ENCODE assay signal across 10 cellular contexts in the genomic region with DNA sequence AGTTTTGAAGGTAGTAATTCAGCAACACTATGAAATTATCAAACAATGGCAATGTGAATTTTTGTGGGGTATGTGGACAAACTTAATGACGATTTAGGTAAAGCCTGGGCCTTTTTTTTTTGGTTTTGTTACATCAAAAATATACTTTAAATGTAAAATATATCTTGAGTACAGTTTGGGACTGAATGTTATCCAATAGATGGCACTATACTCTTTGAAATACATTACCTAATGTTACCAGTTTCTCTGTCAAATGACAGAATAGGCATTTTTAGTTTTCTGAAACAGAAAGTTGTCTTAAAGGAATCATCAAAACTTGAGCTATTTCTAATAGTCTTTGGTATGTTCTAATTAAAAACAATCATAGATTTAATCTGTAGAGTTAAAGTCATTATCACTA.
DNase-seq lines count a peak whose midpoint lies in the region; ATAC-seq and TF ChIP-seq lines count a peak whose summit lies in the region.
"Had no signal": no experiment of that assay in that cellular context is flagged by ENCODE, and none has a peak within 500 bp of the region (broad histone marks: within the 10 kb centered on the region; RNA-seq: fewer than 3 reads in every experiment).

No MANE protein-coding gene starts in this region.

- intact Hi-C loops in HCT116 (cut with micrococcal nuclease) = loop anchor here (10.0 kb wide), 1 partner anchor 337 kb away; no protein-coding TSS in a partner anchor

- no peaks in the 10 kb centered on the region for H3K9me2 ChIP-seq in HCT116 (ENCODE audit: insufficient read depth)
- H3K9me2 ChIP-seq in hepatocyte (replicated peaks; ENCODE audit: insufficient read depth) = no peaks in the 10 kb centered on the region

- TF ChIP-seq RAD21 in HCT116 (IDR thresholded peaks at IDR 0.05; ENCODE audit: low read depth) = peak; percentile 52

- H3K27me3 ChIP-seq in HCT116 (ENCODE audit: insufficient read depth, low read length) = no peaks in the 10 kb centered on the region
- no peaks in the 10 kb centered on the region for H3K27me3 ChIP-seq in RWPE2 (ENCODE audit: insufficient read depth, poor library complexity, severe bottlenecking)
- H3K27me3 ChIP-seq in hepatocyte = no peaks in the 10 kb centered on the region
- H3K27me3 ChIP-seq: cardiac muscle cell had no signal

- H3K4me3 ChIP-seq in HCT116 (replicated peaks in 1 of 2; ENCODE audit: low read depth in 1 of 2, low read length in 2 of 2) (no peak overlapping the region), RWPE2 (ENCODE audit: severe bottlenecking) (no peak overlapping the region), hepatocyte (no peak overlapping the region)
- H3K4me3 ChIP-seq: cardiac muscle cell had no signal

- H3K9me3 ChIP-seq in HCT116 (ENCODE audit: control insufficient read depth in 1 of 2, insufficient read depth in 1 of 2, low read depth in 1 of 2, low read length in 2 of 2) (no peaks in the 10 kb centered on the region), RWPE2 (ENCODE audit: severe bottlenecking) (no peaks in the 10 kb centered on the region), hepatocyte (ENCODE audit: low read depth) (no peaks in the 10 kb centered on the region)

- CTCF ChIA-PET in HCT116 (lab: Charles Lee) = interaction anchor here (0.6 to 1.3 kb wide), 3 partner anchors 11 to 61 kb away, joined by 3 to 4 read pairs (median 4); no protein-coding TSS in a partner anchor

- no peak overlapping the region for H3K9ac ChIP-seq in HCT116 (ENCODE audit: low read length)

- ATAC-seq in HCT116 (no peak), RWPE2 (ENCODE audit: low read depth) (no peak)

- WGBS in hepatocyte (ENCODE audit: low lambda C conversion rate, missing lambda C conversion rate) = 11% methylated on average over 1 of the region's 1 CpG

- DNase-seq in DMS114 treated with DMSO at 0.1 percent for 48 hours (lab: John Stamatoyannopoulos, UW; ENCODE audit: unreplicated experiment) (peak; percentile 7), HCT116 (ENCODE audit: low read depth, low spot score) (peak; percentile 1), RWPE2 (ENCODE audit: low spot score) (no peak), hepatocyte (ENCODE audit: low spot score) (no peak), COR-L47 (lab: John Stamatoyannopoulos, UW) (no peak), midbrain (lab: John Stamatoyannopoulos, UW) (no peak)
- DNase-seq in stimulated activated CD4-positive, alpha-beta T cell treated with anti-CD3 and anti-CD28 coated beads, Interleukin-2, amount 100 ng/mL, for 24 hours = no peak
- DNase-seq: activated CD8-positive, alpha-beta memory T cell treated with anti-CD3 and anti-CD28 coated beads for 24 hours; SHP77 treated with DMSO at 0.1 percent for 48 hours had no signal

- TF ChIP-seq CTCF in HCT116 (IDR thresholded peaks at IDR 0.05 in 2 of 3, conservative IDR thresholded peaks at IDR 0.05 in 1 of 3; ENCODE audit: borderline replicate concordance in 1 of 3, insufficient read depth in 1 of 3, low read depth in 2 of 3, low read length in 2 of 3) = peak in 2 of 3 experiments; percentile 21 to 57; a peak in 3 of 6 replicates
- TF ChIP-seq CTCF in RWPE2 (IDR thresholded peaks at IDR 0.05; ENCODE audit: poor library complexity, severe bottlenecking) = peak; percentile 69
- peak; percentile 57 for TF ChIP-seq CTCF in hepatocyte (IDR thresholded peaks at IDR 0.05; ENCODE audit: poor library complexity)

- H3K4me1 ChIP-seq in HCT116 (ENCODE audit: control insufficient read depth in 1 of 2, insufficient read depth in 2 of 2, low read length in 2 of 2) (no peaks in the 10 kb centered on the region), RWPE2 (ENCODE audit: insufficient read depth, poor library complexity, severe bottlenecking) (no peaks in the 10 kb centered on the region), hepatocyte (ENCODE audit: insufficient read depth) (no peaks in the 10 kb centered on the region)

- BruUV-seq in HCT116 (replicated peaks; lab: Mats Ljungman, UMichigan) = no TSS peak

- H3K27ac ChIP-seq in HCT116 (ENCODE audit: low read depth, low read length) = no peak overlapping the region
- no peak overlapping the region for H3K27ac ChIP-seq in RWPE2 (ENCODE audit: poor library complexity, severe bottlenecking)
- H3K27ac ChIP-seq in hepatocyte = no peak overlapping the region
- H3K27ac ChIP-seq: cardiac muscle cell had no signal

- POLR2A ChIA-PET in HCT116 (lab: Charles Lee) = no interaction called here

- peak overlapping the region; percentile 44 for H2AFZ ChIP-seq in HCT116 (ENCODE audit: low read depth, low read length, poor library complexity, severe bottlenecking)
- no peak overlapping the region for H2AFZ ChIP-seq in hepatocyte

- no peaks in the 10 kb centered on the region for H3K36me3 ChIP-seq in HCT116 (ENCODE audit: control insufficient read depth in 1 of 2, insufficient read depth in 2 of 2, low read length in 2 of 2)
- no peaks in the 10 kb centered on the region for H3K36me3 ChIP-seq in RWPE2 (ENCODE audit: low read depth)
- H3K36me3 ChIP-seq in hepatocyte (replicated peaks; ENCODE audit: insufficient read depth, low read depth) = no peaks in the 10 kb centered on the region
- H3K36me3 ChIP-seq: cardiac muscle cell had no signal

- RAD21 ChIA-PET in HCT116 (lab: Charles Lee; ENCODE audit: low non-redundant PET in 1 of 2, low total read pairs in 2 of 2, uncharacterized antibody in 2 of 2, unreplicated experiment in 2 of 2) = no interaction called here

- no peak overlapping the region for H3K4me2 ChIP-seq in HCT116 (ENCODE audit: low read length)
- H3K4me2 ChIP-seq in hepatocyte = no peak overlapping the region

- no peaks in the 10 kb centered on the region for H3K79me2 ChIP-seq in HCT116 (ENCODE audit: insufficient read depth, low read length)
- H3K79me2 ChIP-seq in hepatocyte = no peaks in the 10 kb centered on the region

- H4K20me1 ChIP-seq in HCT116 (ENCODE audit: insufficient read depth) (no peaks in the 10 kb centered on the region), hepatocyte (ENCODE audit: insufficient read depth, poor library complexity, severe bottlenecking) (no peaks in the 10 kb centered on the region)

- TF ChIP-seq POLR2A in HCT116 (IDR thresholded peaks at IDR 0.05; ENCODE audit: borderline replicate concordance, extremely low read depth, insufficient read depth, insufficient read length) = no peak

TF ChIP-seq in HCT116, 20 proteins besides CTCF, POLR2A, EP300 and RAD21:
- TF ChIP-seq EZH2 (IDR thresholded peaks at IDR 0.05) = no peak
- TF ChIP-seq EGR1 (IDR thresholded peaks at IDR 0.05; ENCODE audit: low read depth) = no peak
- no peak for TF ChIP-seq TCF7L2 (IDR thresholded peaks at IDR 0.05; ENCODE audit: borderline replicate concordance, extremely low read depth, insufficient read depth, insufficient read length)
- no peak for TF ChIP-seq ZNF274 (IDR thresholded peaks at IDR 0.05; ENCODE audit: low read depth, low read length)
- TF ChIP-seq, protein P1, sequence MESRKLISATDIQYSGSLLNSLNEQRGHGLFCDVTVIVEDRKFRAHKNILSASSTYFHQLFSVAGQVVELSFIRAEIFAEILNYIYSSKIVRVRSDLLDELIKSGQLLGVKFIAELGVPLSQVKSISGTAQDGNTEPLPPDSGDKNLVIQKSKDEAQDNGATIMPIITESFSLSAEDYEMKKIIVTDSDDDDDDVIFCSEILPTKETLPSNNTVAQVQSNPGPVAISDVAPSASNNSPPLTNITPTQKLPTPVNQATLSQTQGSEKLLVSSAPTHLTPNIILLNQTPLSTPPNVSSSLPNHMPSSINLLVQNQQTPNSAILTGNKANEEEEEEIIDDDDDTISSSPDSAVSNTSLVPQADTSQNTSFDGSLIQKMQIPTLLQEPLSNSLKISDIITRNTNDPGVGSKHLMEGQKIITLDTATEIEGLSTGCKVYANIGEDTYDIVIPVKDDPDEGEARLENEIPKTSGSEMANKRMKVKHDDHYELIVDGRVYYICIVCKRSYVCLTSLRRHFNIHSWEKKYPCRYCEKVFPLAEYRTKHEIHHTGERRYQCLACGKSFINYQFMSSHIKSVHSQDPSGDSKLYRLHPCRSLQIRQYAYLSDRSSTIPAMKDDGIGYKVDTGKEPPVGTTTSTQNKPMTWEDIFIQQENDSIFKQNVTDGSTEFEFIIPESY (IDR thresholded peaks at IDR 0.05; ENCODE audit: extremely low read depth, insufficient replicate concordance, low read length) = no peak
- TF ChIP-seq SRF (IDR thresholded peaks at IDR 0.05; ENCODE audit: low read depth) = no peak
- TF ChIP-seq YY1 (IDR thresholded peaks at IDR 0.05; ENCODE audit: extremely low read depth, insufficient replicate concordance, low read depth, low read length) = no peak
- TF ChIP-seq, protein P2, sequence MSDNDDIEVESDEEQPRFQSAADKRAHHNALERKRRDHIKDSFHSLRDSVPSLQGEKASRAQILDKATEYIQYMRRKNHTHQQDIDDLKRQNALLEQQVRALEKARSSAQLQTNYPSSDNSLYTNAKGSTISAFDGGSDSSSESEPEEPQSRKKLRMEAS (IDR thresholded peaks at IDR 0.05) = no peak

Comparison
In these comparisons a context has a peak if more than half of its experiments do, and no peak if none do; other contexts are left out.
1. DNase-seq: peak in DMS114 treated with DMSO at 0.1 percent for 48 hours (single experiment) and HCT116 (single experiment); none in RWPE2 (single experiment), hepatocyte (single experiment), COR-L47 (single experiment), stimulated activated CD4-positive, alpha-beta T cell treated with anti-CD3 and anti-CD28 coated beads, Interleukin-2, amount 100 ng/mL, for 24 hours (0 of 2) and midbrain (single experiment).
2. Peak in every context shown above with its lines, with median percentiles within 50 percentile points of each other: CTCF ChIP-seq.